27 cellular contexts compared by ENCODE assay signal in the genomic region with DNA sequence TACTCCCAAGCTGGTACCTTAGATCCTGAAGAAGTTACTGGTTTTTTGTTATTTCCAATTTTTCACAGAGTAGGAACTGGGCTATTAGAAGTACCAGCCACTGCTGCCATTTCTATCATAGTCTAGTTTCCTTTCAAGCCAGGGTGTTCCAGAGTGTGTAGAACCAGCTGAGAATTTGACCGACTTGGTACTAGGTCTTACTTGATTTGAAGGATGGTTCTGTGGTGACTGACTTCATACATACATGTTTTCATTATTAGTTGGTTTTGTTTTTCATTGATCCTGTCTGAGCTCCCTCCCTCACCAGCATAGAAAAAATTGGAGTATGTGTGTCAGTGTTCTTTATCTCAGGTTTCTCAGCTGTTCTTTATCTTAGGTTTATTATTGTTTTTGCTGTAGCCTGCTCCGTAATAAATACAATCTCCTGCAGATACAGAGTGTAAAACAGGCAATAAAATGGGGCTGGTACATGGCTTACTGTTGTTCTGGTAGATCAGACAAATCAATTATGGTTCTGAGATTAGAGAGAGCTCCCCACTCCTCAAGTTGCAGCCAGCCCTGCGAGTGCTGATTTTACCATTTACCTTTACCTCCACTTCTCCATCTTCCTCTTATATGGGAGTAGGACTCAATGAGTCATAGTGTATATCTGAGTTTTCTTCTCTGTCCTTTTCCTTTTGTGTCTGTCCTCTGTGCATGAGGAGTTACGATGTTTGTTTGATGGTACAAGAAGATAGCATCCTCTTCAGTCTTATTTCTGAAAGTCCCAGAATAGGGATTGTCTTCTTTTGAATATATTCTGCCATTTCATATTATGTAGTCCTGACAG.
A peak's percentile ranks its signal among the peaks of the same experiment; 100 is the strongest.
DNase-seq lines count a peak whose midpoint lies in the region; ATAC-seq and TF ChIP-seq lines count a peak whose summit lies in the region.
"Had no signal": no experiment of that assay in that cellular context is flagged by ENCODE, and none has a peak within 500 bp of the region (broad histone marks: within the 10 kb centered on the region; RNA-seq: fewer than 3 reads in every experiment).

No MANE protein-coding gene starts in this region.

- no peaks in the 10 kb centered on the region for H3K9me3 Mint-ChIP-seq in activated T-cell treated with anti-CD3 and anti-CD28 coated beads, Interleukin-2, amount 50 U/mL, for 72 hours
- H3K9me3 Mint-ChIP-seq in activated T-cell treated with anti-CD3 and anti-CD28 coated beads, Interleukin-2, amount 50 U/mL, for 4 hours: no peaks in the 10 kb centered on the region
- H3K9me3 Mint-ChIP-seq: mesothelial cell of epicardium; naive thymus-derived CD4-positive, alpha-beta T cell; T-helper 1 cell treated with Interleukin-12 subunit alpha and Interleukin-12 subunit beta and Interleukin-4 antibody, amounts not matched to agents 30 μg/mL and 1 μg/mL, for 36 hours had no signal

- TF ChIP-seq CTCF in hepatocyte (IDR thresholded peaks at IDR 0.05; ENCODE audit: poor library complexity) (no peak), transverse colon (IDR thresholded peaks at IDR 0.05) (no peak)

- DNase-seq in activated T-cell treated with anti-CD3 and anti-CD28 coated beads, Interleukin-2, amount 50 U/mL, for 72 hours: no peak
- no peak for DNase-seq in activated T-cell treated with anti-CD3 and anti-CD28 coated beads, Interleukin-2, amount 50 U/mL, for 4 hours
- no peak for DNase-seq in hepatocyte (ENCODE audit: low spot score)
- no peak for DNase-seq in transverse colon
- DNase-seq in HK-2 (ENCODE audit: unreplicated experiment): no peak
- no peak for DNase-seq in NCI-H510A treated with DMSO at 0.1 percent for 48 hours (lab: John Stamatoyannopoulos, UW)
- DNase-seq: activated CD4-positive, alpha-beta T cell treated with anti-CD3 and anti-CD28 coated beads for 48 hours; activated CD8-positive, alpha-beta memory T cell treated with anti-CD3 and anti-CD28 coated beads, Interleukin-2, amount 50 U/mL, for 4 hours; COR-L47; DMS79; effector CD4-positive, alpha-beta T cell; GDM1; islet precursor cell; left ventricle myocardium superior; naive thymus-derived CD4-positive, alpha-beta T cell; NCI-H1436; NCI-H345; nucleus accumbens; tibial artery had no signal

- TF ChIP-seq EP300 in transverse colon (IDR thresholded peaks at IDR 0.05; ENCODE audit: low read depth): no peak

- peak; percentile 79 for ATAC-seq in activated T-cell treated with anti-CD3 and anti-CD28 coated beads, Interleukin-2, amount 50 U/mL, for 72 hours (replicated peaks in 1 of 2)
- no peak for ATAC-seq in activated T-cell treated with anti-CD3 and anti-CD28 coated beads, Interleukin-2, amount 50 U/mL, for 4 hours
- peak; percentile 29 for ATAC-seq in HG02870 (IDR thresholded peaks at IDR 0.05; ENCODE audit: unreplicated experiment)
- ATAC-seq: left ventricle myocardium superior; naive thymus-derived CD4-positive, alpha-beta T cell had no signal

- H3K27me3 Mint-ChIP-seq in activated T-cell treated with anti-CD3 and anti-CD28 coated beads, Interleukin-2, amount 50 U/mL, for 72 hours (ENCODE audit: low read depth): no peaks in the 10 kb centered on the region
- H3K27me3 Mint-ChIP-seq in activated T-cell treated with anti-CD3 and anti-CD28 coated beads, Interleukin-2, amount 50 U/mL, for 4 hours (ENCODE audit: low read depth): no peaks in the 10 kb centered on the region
- H3K27me3 Mint-ChIP-seq: naive thymus-derived CD4-positive, alpha-beta T cell had no signal

- peaks cover 5% of the 10 kb centered on the region for H4K20me1 ChIP-seq in hepatocyte (ENCODE audit: insufficient read depth, poor library complexity, severe bottlenecking)

- TF ChIP-seq POLR2A in transverse colon (IDR thresholded peaks at IDR 0.05): no peak

- 65% methylated on average over 4 of the region's 4 CpGs for WGBS in hepatocyte (ENCODE audit: low lambda C conversion rate, missing lambda C conversion rate)
- 57 to 69% methylated on average over 4 of the region's 4 CpGs for WGBS in transverse colon (ENCODE audit: low coverage in 1 of 2), 2 donors

- H3K4me1 ChIP-seq in hepatocyte (ENCODE audit: insufficient read depth) (peaks cover 41% of the 10 kb centered on the region), transverse colon (peaks cover 10 to 68% (median 38%) of the 10 kb centered on the region in 4 donors)
- H3K4me1 ChIP-seq: breast epithelium, prostate gland had no signal

- H3K27ac Mint-ChIP-seq in activated T-cell treated with anti-CD3 and anti-CD28 coated beads, Interleukin-2, amount 50 U/mL, for 72 hours: no peak overlapping the region
- H3K27ac Mint-ChIP-seq: mesothelial cell of epicardium; T-helper 1 cell treated with Interleukin-12 subunit alpha and Interleukin-12 subunit beta and Interleukin-4 antibody, amounts not matched to agents 30 μg/mL and 1 μg/mL, for 36 hours had no signal

- H3K4me3 Mint-ChIP-seq in activated T-cell treated with anti-CD3 and anti-CD28 coated beads, Interleukin-2, amount 50 U/mL, for 72 hours: peak overlapping the region; percentile 3 to 32
- H3K4me3 Mint-ChIP-seq in activated T-cell treated with anti-CD3 and anti-CD28 coated beads, Interleukin-2, amount 50 U/mL, for 4 hours: no peak overlapping the region
- H3K4me3 Mint-ChIP-seq: mesothelial cell of epicardium; naive thymus-derived CD4-positive, alpha-beta T cell; T-helper 1 cell treated with Interleukin-12 subunit alpha and Interleukin-12 subunit beta and Interleukin-4 antibody, amounts not matched to agents 30 μg/mL and 1 μg/mL, for 36 hours had no signal

- H3K36me3 ChIP-seq in hepatocyte (replicated peaks; ENCODE audit: insufficient read depth, low read depth) (no peaks in the 10 kb centered on the region), transverse colon (no peaks in the 10 kb centered on the region)
- H3K36me3 ChIP-seq: breast epithelium, prostate gland, tibial artery had no signal

- intact Hi-C loops in transverse colon (cut with DNase I; ENCODE audit: low total_unique reads): no loop called here

- no peaks in the 10 kb centered on the region for H3K9me2 ChIP-seq in hepatocyte (replicated peaks; ENCODE audit: insufficient read depth)

- no peaks in the 10 kb centered on the region for H3K9me3 ChIP-seq in hepatocyte (ENCODE audit: low read depth)
- no peaks in the 10 kb centered on the region for H3K9me3 ChIP-seq in transverse colon
- H3K9me3 ChIP-seq: BLaER1 treated with 17β-estradiol and CSF1 and Interleukin-3, amounts not matched to agents 10 nM and 100 nM; breast epithelium; prostate gland; tibial artery had no signal

- H3K36me3 Mint-ChIP-seq in activated T-cell treated with anti-CD3 and anti-CD28 coated beads, Interleukin-2, amount 50 U/mL, for 72 hours (ENCODE audit: insufficient read depth in 2 of 2): peaks cover 3 to 10% of the 10 kb centered on the region in 2 donors
- H3K36me3 Mint-ChIP-seq in activated T-cell treated with anti-CD3 and anti-CD28 coated beads, Interleukin-2, amount 50 U/mL, for 4 hours (ENCODE audit: insufficient read depth): peaks cover 55% of the 10 kb centered on the region
- H3K36me3 Mint-ChIP-seq: mesothelial cell of epicardium had no signal

- H3K79me2 ChIP-seq in hepatocyte: peaks cover 37% of the 10 kb centered on the region

- H3K27me3 ChIP-seq in hepatocyte (no peaks in the 10 kb centered on the region), transverse colon (no peaks in the 10 kb centered on the region)
- H3K27me3 ChIP-seq: BLaER1 treated with 17β-estradiol and CSF1 and Interleukin-3, amounts not matched to agents 10 nM and 100 nM; breast epithelium; tibial artery had no signal

- peak overlapping the region; percentile 82 for H3K27ac ChIP-seq in hepatocyte
- peak overlapping the region in 3 of 4 donors; percentile 27 to 34 (median 33) for H3K27ac ChIP-seq in transverse colon
- H3K27ac ChIP-seq: BLaER1 treated with 17β-estradiol and CSF1 and Interleukin-3, amounts not matched to agents 10 nM and 100 nM; breast epithelium; KMS-11; prostate gland; RWPE1; tibial artery had no signal

- peak overlapping the region; percentile 0 for H3K4me2 ChIP-seq in hepatocyte
- H3K4me2 ChIP-seq: BLaER1 treated with 17β-estradiol and CSF1 and Interleukin-3, amounts not matched to agents 10 nM and 100 nM; KMS-11 had no signal

- peaks cover 52% of the 10 kb centered on the region for H3K4me1 Mint-ChIP-seq in activated T-cell treated with anti-CD3 and anti-CD28 coated beads, Interleukin-2, amount 50 U/mL, for 72 hours (ENCODE audit: low read depth)
- peaks cover 33% of the 10 kb centered on the region for H3K4me1 Mint-ChIP-seq in activated T-cell treated with anti-CD3 and anti-CD28 coated beads, Interleukin-2, amount 50 U/mL, for 4 hours (ENCODE audit: low read depth)

- in situ Hi-C loops in transverse colon (cut with MboI; ENCODE audit: low pct_ligation_motif_present in 1 of 4, low pct_unique_long_range_greater_than_20kb in 1 of 4, low sequenced_read_pairs in 3 of 4): no loop called here

- no peak overlapping the region for H2AFZ ChIP-seq in hepatocyte

- H3K4me3 ChIP-seq in hepatocyte: no peak overlapping the region
- H3K4me3 ChIP-seq in transverse colon: no peak overlapping the region
- H3K4me3 ChIP-seq: BLaER1 treated with 17β-estradiol and CSF1 and Interleukin-3, amounts not matched to agents 10 nM and 100 nM; breast epithelium; prostate gland; tibial artery had no signal

Comparison
In these comparisons a context has a peak if more than half of its experiments do, and no peak if none do; other contexts are left out.
1. ATAC-seq: peak in activated T-cell treated with anti-CD3 and anti-CD28 coated beads, Interleukin-2, amount 50 U/mL, for 72 hours (2 of 2) and HG02870 (single experiment); none in activated T-cell treated with anti-CD3 and anti-CD28 coated beads, Interleukin-2, amount 50 U/mL, for 4 hours (0 of 2).